Comparison of ENCODE assay signal across 14 cellular contexts in the genomic region with DNA sequence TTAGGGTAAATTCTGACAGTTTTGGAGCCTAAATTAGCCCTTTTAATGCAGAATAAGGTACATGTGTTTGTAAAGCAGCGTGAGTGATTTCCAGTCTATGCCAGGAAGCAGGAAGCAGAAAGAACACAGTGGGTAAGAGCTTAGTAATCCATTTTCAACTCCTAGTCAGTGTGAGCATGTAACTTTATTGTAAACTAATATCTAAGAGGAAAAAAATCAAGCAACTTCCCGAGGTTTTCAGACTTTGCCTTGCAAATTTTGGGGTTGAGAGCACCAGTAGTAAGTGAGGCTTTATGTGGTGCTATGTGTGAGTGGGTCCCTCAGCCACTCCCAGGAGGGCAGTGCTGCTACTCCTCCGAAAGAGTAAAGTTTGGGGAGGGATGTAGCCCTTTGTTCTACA. TPM values are rescaled to one million over a fixed set of nuclear protein-coding genes. Genes with fewer than 3 reads are reported as not detected.
DNase-seq lines count a peak whose midpoint lies in the region; ATAC-seq and TF ChIP-seq lines count a peak whose summit lies in the region.
"Had no signal": no experiment of that assay in that cellular context is flagged by ENCODE, and none has a peak within 500 bp of the region (broad histone marks: within the 10 kb centered on the region; RNA-seq: fewer than 3 reads in every experiment).

No MANE protein-coding gene starts in this region.

- peak overlapping the region; percentile 20 for H3K27ac ChIP-seq in epithelial cell of prostate
- H3K27ac ChIP-seq in rectal smooth muscle tissue (ENCODE audit: low read depth, low read length), result peak overlapping the region; percentile 99
- H3K27ac ChIP-seq in CD8-positive, alpha-beta T cell (ENCODE audit: low read depth, low read length), result no peak overlapping the region
- H3K27ac ChIP-seq: KMS-11 had no signal

- peaks cover 17% of the 10 kb centered on the region for H3K36me3 Mint-ChIP-seq in CD8-positive, alpha-beta T cell
- peaks cover 0 to 6% (median 5%) of the 10 kb centered on the region in 3 donors for H3K36me3 Mint-ChIP-seq in naive thymus-derived CD8-positive, alpha-beta T cell

- no peak overlapping the region for H3K4me3 ChIP-seq in rectal smooth muscle tissue (ENCODE audit: low read length)
- no peak overlapping the region for H3K4me3 ChIP-seq in CD8-positive, alpha-beta T cell (ENCODE audit: low read depth, low read length)

- POLR2A ChIA-PET in CD8-positive, alpha-beta T cell (lab: Charles Lee), result interaction anchor here (0.6 kb wide), 1 partner anchor 18 kb away, joined by 3 read pairs; no protein-coding TSS in a partner anchor
- POLR2A ChIA-PET in naive thymus-derived CD8-positive, alpha-beta T cell (lab: Charles Lee), result no interaction called here

- no peak overlapping the region for H3K4me3 Mint-ChIP-seq in CD8-positive, alpha-beta T cell
- H3K4me3 Mint-ChIP-seq in naive thymus-derived CD8-positive, alpha-beta T cell, result peak overlapping the region in 3 of 10 donors; percentile 2 to 28 (median 8)

- no peaks in the 10 kb centered on the region for H3K36me3 ChIP-seq in rectal smooth muscle tissue (ENCODE audit: control insufficient read depth, insufficient read depth, low read length)
- no peaks in the 10 kb centered on the region for H3K36me3 ChIP-seq in CD8-positive, alpha-beta T cell (ENCODE audit: insufficient read depth, low read length)

- DNase-seq in EH (ENCODE audit: low read depth), result peak; percentile 23
- DNase-seq in NCI-H526 (lab: John Stamatoyannopoulos, UW), result peak; percentile 35 to 67
- no peak for DNase-seq in epithelial cell of prostate (ENCODE audit: low read depth, low spot score)
- no peak for DNase-seq in CD8-positive, alpha-beta T cell
- DNase-seq in naive thymus-derived CD8-positive, alpha-beta T cell, result no peak
- no peak for DNase-seq in NCI-H187 (lab: John Stamatoyannopoulos, UW)
- DNase-seq: NCI-H2107 had no signal

- no peaks in the 10 kb centered on the region for H3K9me3 Mint-ChIP-seq in CD8-positive, alpha-beta T cell
- no peaks in the 10 kb centered on the region for H3K9me3 Mint-ChIP-seq in naive thymus-derived CD8-positive, alpha-beta T cell

- CTCF ChIA-PET in CD8-positive, alpha-beta T cell (lab: Charles Lee), result interaction anchor here (1.8 to 2.3 kb wide), 2 partner anchors 16 to 23 kb away, joined by 5 to 13 read pairs; no protein-coding TSS in a partner anchor

- peaks cover 49% of the 10 kb centered on the region for H3K4me1 ChIP-seq in rectal smooth muscle tissue (ENCODE audit: control insufficient read depth, insufficient read depth, low read length)
- H3K4me1 ChIP-seq in CD8-positive, alpha-beta T cell (ENCODE audit: insufficient read depth, low read length), result peaks cover 16% of the 10 kb centered on the region

- no peak overlapping the region for H3K27ac Mint-ChIP-seq in CD8-positive, alpha-beta T cell
- peak overlapping the region in 4 of 10 donors; percentile 7 to 48 (median 26) for H3K27ac Mint-ChIP-seq in naive thymus-derived CD8-positive, alpha-beta T cell

- no peak for ATAC-seq in HG03159 (IDR thresholded peaks at IDR 0.05; ENCODE audit: unreplicated experiment)
- no peak for ATAC-seq in CD8-positive, alpha-beta T cell
- ATAC-seq in naive thymus-derived CD8-positive, alpha-beta T cell, result no peak

- no peaks in the 10 kb centered on the region for H3K27me3 ChIP-seq in rectal smooth muscle tissue (ENCODE audit: control insufficient read depth, insufficient read depth, low read length)
- H3K27me3 ChIP-seq in CD8-positive, alpha-beta T cell (ENCODE audit: insufficient read depth, low read length), result no peaks in the 10 kb centered on the region

- no peaks in the 10 kb centered on the region for H3K9me3 ChIP-seq in CD8-positive, alpha-beta T cell (ENCODE audit: low read length)

- H3K9ac ChIP-seq in rectal smooth muscle tissue (ENCODE audit: low read length), result no peak overlapping the region
- H3K9ac ChIP-seq: KMS-11 had no signal

- TF ChIP-seq CTCF in CD8-positive, alpha-beta T cell (IDR thresholded peaks at IDR 0.05), result no peak

- intact Hi-C loops in CD8-positive, alpha-beta T cell (cut with DNase I, micrococcal nuclease), result loop anchor here in 1 of 2 experiments (10.0 kb wide), 1 partner anchor 1436 kb away; a partner anchor contains a TSS

- no peaks in the 10 kb centered on the region for H3K27me3 Mint-ChIP-seq in CD8-positive, alpha-beta T cell (ENCODE audit: low read depth)
- H3K27me3 Mint-ChIP-seq in naive thymus-derived CD8-positive, alpha-beta T cell, result peaks cover 0 to 1% (median 0%) of the 10 kb centered on the region in 5 donors

- H3K4me1 Mint-ChIP-seq in CD8-positive, alpha-beta T cell (ENCODE audit: low read depth), result peaks cover 35% of the 10 kb centered on the region
- peaks cover 29 to 63% (median 45%) of the 10 kb centered on the region in 4 donors for H3K4me1 Mint-ChIP-seq in naive thymus-derived CD8-positive, alpha-beta T cell

RNA-seq across cellular contexts. Expression of a gene that starts 2.9 kb away (rescaled TPM):
- total RNA-seq in CD8-positive, alpha-beta T cell, result 1 to 10 TPM; 6.0 to 6.3 TPM
- 10 to 100 TPM; 11.3 to 12.8 TPM for total RNA-seq in naive thymus-derived CD8-positive, alpha-beta T cell
- 1 to 10 TPM; 4.4 to 7.7 (median 4.7) TPM for polyA plus RNA-seq in naive thymus-derived CD8-positive, alpha-beta T cell

RNA-seq across cellular contexts. Expression of a gene that starts 40.6 kb away (rescaled TPM):
- not detected for total RNA-seq in CD8-positive, alpha-beta T cell
- total RNA-seq in naive thymus-derived CD8-positive, alpha-beta T cell, result not detected
- polyA plus RNA-seq in naive thymus-derived CD8-positive, alpha-beta T cell, result not detected
- total RNA-seq: epithelial cell of proximal tubule, posterior vena cava, ureter had no signal
- polyA plus RNA-seq: BJ had no signal

Comparison
In these comparisons a context has a peak if more than half of its experiments do, and no peak if none do; other contexts are left out.
1. DNase-seq: peak in EH (single experiment) and NCI-H526 (2 of 2); none in epithelial cell of prostate (single experiment), CD8-positive, alpha-beta T cell (0 of 7), naive thymus-derived CD8-positive, alpha-beta T cell (0 of 10) and NCI-H187 (0 of 2).